ENCODE assay signal across 8 cellular contexts in the genomic region with DNA sequence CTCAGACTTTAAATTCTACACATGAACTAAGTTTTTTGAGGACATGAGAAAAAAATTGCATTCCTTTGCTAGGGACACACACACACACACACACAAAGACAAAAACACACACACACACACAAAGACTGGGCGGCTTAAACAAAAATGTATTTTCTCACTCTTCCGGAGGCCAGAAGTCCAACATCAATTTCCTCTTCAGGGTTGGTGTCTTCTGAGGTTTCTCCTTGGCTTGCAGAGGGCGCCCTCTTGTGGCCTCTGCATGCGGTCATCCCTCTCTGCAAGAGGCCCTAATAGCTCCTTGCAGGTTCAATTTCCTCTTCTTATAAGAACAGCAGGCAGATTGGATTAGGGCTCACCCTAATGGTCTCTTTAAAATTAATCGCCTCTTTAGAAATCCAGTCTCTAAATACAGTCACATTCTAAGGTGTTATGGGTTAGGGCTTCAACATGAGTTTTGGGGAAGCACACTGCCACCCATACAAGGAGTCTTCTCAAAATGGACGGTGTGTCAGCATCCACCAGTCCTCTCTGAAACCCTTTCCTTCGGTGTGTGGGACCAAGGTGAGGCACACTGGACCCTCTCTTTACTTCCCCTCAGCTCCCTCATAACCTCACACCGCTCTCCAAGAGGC.
DNase-seq lines count a peak whose midpoint lies in the region; ATAC-seq and TF ChIP-seq lines count a peak whose summit lies in the region.

No MANE protein-coding gene starts in this region.

- no peak overlapping the region for H2BK120ac ChIP-seq in H9 (ENCODE audit: low read depth, low read length, poor library complexity, severe bottlenecking)

- H3K4me2 ChIP-seq in H9 (ENCODE audit: insufficient read depth, insufficient read length, low read length) (peak overlapping the region; percentile 23), Loucy (ENCODE audit: low read depth, low read length, poor library complexity, severe bottlenecking) (peak overlapping the region; percentile 81)

- no peaks in the 10 kb centered on the region for H4K20me1 ChIP-seq in H9 (ENCODE audit: control insufficient read depth, insufficient read depth, insufficient read length)
- no peaks in the 10 kb centered on the region for H4K20me1 ChIP-seq in Loucy (ENCODE audit: insufficient read depth, low read length, poor library complexity, severe bottlenecking)

- H2AFZ ChIP-seq in H9 (ENCODE audit: low read length): peak overlapping the region; percentile 54
- peak overlapping the region; percentile 97 for H2AFZ ChIP-seq in Loucy (ENCODE audit: low read length)

- H3K23ac ChIP-seq in H9 (ENCODE audit: insufficient read length, low read depth, low read length): no peak overlapping the region

- WGBS in H9 (ENCODE audit: extremely low coverage, insufficient read length, low lambda C conversion rate): no CpG with 5 or more reads among the region's 8 CpGs

- H3K4ac ChIP-seq in H9 (ENCODE audit: low read depth, low read length): no peak overlapping the region

- H3K4me1 ChIP-seq in H9 (ENCODE audit: insufficient read depth, low read length) (no peaks in the 10 kb centered on the region; the same call in 1 of the 2 replicates), Loucy (ENCODE audit: insufficient read depth, low read length, poor library complexity, severe bottlenecking) (peaks cover 30% of the 10 kb centered on the region)

- H3K27ac Mint-ChIP-seq in H9 (peak overlapping the region; percentile 61 to 92 (median 92); a peak in 3 of 7 replicates), neural crest cell (ENCODE audit: unreplicated experiment) (no peak overlapping the region)
- H3K27ac Mint-ChIP-seq in stimulated activated naive CD8-positive, alpha-beta T cell treated with anti-CD3 and anti-CD28 coated beads, Interleukin-15, amount 100 ng/mL, for 72 hours: peak overlapping the region; percentile 98 to 99

- H3K9me3 Mint-ChIP-seq in H9 (peaks cover 0 to 2% of the 10 kb centered on the region in 2 experiments; a peak in 2 of 5 replicates), neural crest cell (no peaks in the 10 kb centered on the region)
- no peaks in the 10 kb centered on the region for H3K9me3 Mint-ChIP-seq in stimulated activated naive CD8-positive, alpha-beta T cell treated with anti-CD3 and anti-CD28 coated beads, Interleukin-15, amount 100 ng/mL, for 72 hours

- peak overlapping the region; percentile 80 for H3K18ac ChIP-seq in H9 (ENCODE audit: insufficient read length, low read depth, low read length)

- H3K27ac ChIP-seq in H9 (ENCODE audit: insufficient read length, low read depth, low read length): no peak overlapping the region

- H3K4me3 Mint-ChIP-seq in H9: peak overlapping the region; percentile 64; a peak in 4 of 5 replicates
- H3K4me3 Mint-ChIP-seq in neural crest cell: peak overlapping the region; percentile 6
- peak overlapping the region; percentile 92 to 99 for H3K4me3 Mint-ChIP-seq in stimulated activated naive CD8-positive, alpha-beta T cell treated with anti-CD3 and anti-CD28 coated beads, Interleukin-15, amount 100 ng/mL, for 72 hours

- TF ChIP-seq CTCF in H9 (conservative IDR thresholded peaks at IDR 0.05) (peak; percentile 84), Loucy (conservative IDR thresholded peaks at IDR 0.05; ENCODE audit: low read length) (peak; percentile 97), fibroblast of villous mesenchyme (IDR thresholded peaks at IDR 0.05; ENCODE audit: insufficient read depth, low read depth, low read length) (peak; percentile 95), neural crest cell (conservative IDR thresholded peaks at IDR 0.05) (peak; percentile 84)

- DNase-seq in G401 (ENCODE audit: low spot score) (peak; percentile 92), H9 (peak; percentile 90), SHP77 (lab: John Stamatoyannopoulos, UW) (peak; percentile 87), fibroblast of villous mesenchyme (ENCODE audit: low read depth) (peak; percentile 87), neural crest cell (ENCODE audit: low read depth, low spot score) (peak; percentile 79)
- DNase-seq in activated effector memory CD4-positive, alpha-beta T cell treated with Interleukin-2 at 50 U/mL for 16 hours: peak; percentile 67
- peak; percentile 84 to 89 for DNase-seq in stimulated activated naive CD8-positive, alpha-beta T cell treated with anti-CD3 and anti-CD28 coated beads, Interleukin-15, amount 100 ng/mL, for 72 hours

- no peak overlapping the region for H2BK15ac ChIP-seq in H9 (ENCODE audit: low read depth, low read length)

- peak overlapping the region; percentile 8 for H4K5ac ChIP-seq in H9 (ENCODE audit: insufficient read length, low read depth, low read length)

- H3F3A ChIP-seq in Loucy (ENCODE audit: low read depth): no peaks in the 10 kb centered on the region

- no peaks in the 10 kb centered on the region for H3K79me2 ChIP-seq in H9 (ENCODE audit: insufficient read depth, low read length)
- no peaks in the 10 kb centered on the region for H3K79me2 ChIP-seq in Loucy (ENCODE audit: insufficient read depth, low read length)

- H3K36me3 ChIP-seq in Loucy (ENCODE audit: insufficient read depth, low read length): no peaks in the 10 kb centered on the region

- H2AK5ac ChIP-seq in H9 (ENCODE audit: insufficient read length, low read length): no peak overlapping the region

- no peak overlapping the region for H4K91ac ChIP-seq in H9 (ENCODE audit: insufficient read length, low read depth, low read length)

- H3K27me3 Mint-ChIP-seq in H9 (ENCODE audit: low read depth) (no peaks in the 10 kb centered on the region; the same call in 1 of the 2 replicates), neural crest cell (ENCODE audit: low read depth) (peaks cover 7% of the 10 kb centered on the region)
- no peaks in the 10 kb centered on the region for H3K27me3 Mint-ChIP-seq in stimulated activated naive CD8-positive, alpha-beta T cell treated with anti-CD3 and anti-CD28 coated beads, Interleukin-15, amount 100 ng/mL, for 72 hours

- H3K23me2 ChIP-seq in H9 (ENCODE audit: insufficient read length, low read depth, low read length, poor library complexity, severe bottlenecking): no peaks in the 10 kb centered on the region

- no peak overlapping the region for H2BK20ac ChIP-seq in H9 (ENCODE audit: low read depth, low read length, poor library complexity, severe bottlenecking)

- no peak overlapping the region for H4K8ac ChIP-seq in H9 (replicated peaks; ENCODE audit: insufficient read length, low read depth, low read length)

- in situ Hi-C loops in G401 (cut with HindIII; ENCODE audit: low sequenced_read_pairs): no loop called here

- H3K9me3 ChIP-seq in H9 (ENCODE audit: control insufficient read depth, low read depth, low read length): no peaks in the 10 kb centered on the region
- no peaks in the 10 kb centered on the region for H3K9me3 ChIP-seq in Loucy (ENCODE audit: insufficient read depth, low read depth, low read length)

- H3K36me3 Mint-ChIP-seq in H9 (ENCODE audit: insufficient read depth in 1 of 3, low read depth in 3 of 3): no peaks in the 10 kb centered on the region; a peak in 1 of 7 replicates
- H3K36me3 Mint-ChIP-seq in neural crest cell (ENCODE audit: low read depth): no peaks in the 10 kb centered on the region

- no peak overlapping the region for H2BK5ac ChIP-seq in H9 (ENCODE audit: insufficient read length, low read length)

- H3K9ac ChIP-seq in H9 (ENCODE audit: extremely low read depth, insufficient read length, low read length) (no peak overlapping the region), Loucy (ENCODE audit: low read depth, low read length, poor library complexity, severe bottlenecking) (peak overlapping the region; percentile 82)

- H3K14ac ChIP-seq in H9 (ENCODE audit: insufficient read depth, low read length): peak overlapping the region; percentile 79; the same call in 1 of the 2 replicates

- no peaks in the 10 kb centered on the region for H3K79me1 ChIP-seq in H9 (ENCODE audit: insufficient read depth, low read depth, low read length, poor library complexity, severe bottlenecking)

- H3K27me3 ChIP-seq in H9 (ENCODE audit: insufficient read depth, low read length) (no peaks in the 10 kb centered on the region), Loucy (ENCODE audit: insufficient read depth, low read length, poor library complexity, severe bottlenecking) (no peaks in the 10 kb centered on the region)

- no peak overlapping the region for H3T11ph ChIP-seq in H9 (ENCODE audit: low read length)

- H3K4me1 Mint-ChIP-seq in H9 (peaks cover 13 to 14% of the 10 kb centered on the region in 2 experiments), neural crest cell (peaks cover 10% of the 10 kb centered on the region)
- peaks cover 21% of the 10 kb centered on the region for H3K4me1 Mint-ChIP-seq in stimulated activated naive CD8-positive, alpha-beta T cell treated with anti-CD3 and anti-CD28 coated beads, Interleukin-15, amount 100 ng/mL, for 72 hours

- H3K4me3 ChIP-seq in Loucy (ENCODE audit: low read length, poor library complexity, severe bottlenecking) (peak overlapping the region; percentile 80), fibroblast of villous mesenchyme (ENCODE audit: low read depth, low read length) (no peak overlapping the region)

- H2BK12ac ChIP-seq in H9 (ENCODE audit: insufficient read length, low read depth, low read length): no peak overlapping the region

- ATAC-seq in stimulated activated naive CD8-positive, alpha-beta T cell treated with anti-CD3 and anti-CD28 coated beads, Interleukin-15, amount 100 ng/mL, for 72 hours: peak; percentile 89

- no peak overlapping the region for H3K56ac ChIP-seq in H9 (ENCODE audit: insufficient read length, low read depth, low read length)

- H3K9me2 ChIP-seq in Loucy (replicated peaks; ENCODE audit: low read depth, low read length): no peaks in the 10 kb centered on the region

Comparison
In these comparisons a context has a peak if more than half of its experiments do, and no peak if none do; other contexts are left out.
1. H3K4me3 Mint-ChIP-seq: peak in every context shown above with its lines; median percentile 96 in stimulated activated naive CD8-positive, alpha-beta T cell treated with anti-CD3 and anti-CD28 coated beads, Interleukin-15, amount 100 ng/mL, for 72 hours; 64 in H9; 6 in neural crest cell.